In the genomic region with DNA sequence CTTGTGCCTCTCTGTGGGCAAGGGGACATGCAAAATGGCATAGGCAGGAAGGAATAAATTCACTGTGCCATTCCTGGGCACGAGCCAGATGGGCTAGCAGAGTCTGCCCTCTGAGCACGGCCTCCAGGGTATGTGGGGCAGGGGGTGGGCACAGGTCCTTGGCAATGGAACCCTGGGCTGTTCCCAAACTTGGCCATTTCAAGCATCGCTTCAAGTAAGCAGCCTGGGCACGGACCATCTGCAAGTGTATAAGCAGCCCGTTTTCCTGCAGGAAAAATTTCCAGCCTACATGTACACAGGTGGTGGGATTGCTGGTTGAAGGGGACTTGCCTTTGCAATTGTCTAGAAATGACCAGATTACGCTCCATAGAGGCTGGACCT, we compare ENCODE assay signal across 26 cellular contexts. TPM values are rescaled to one million over a fixed set of nuclear protein-coding genes. Genes with fewer than 3 reads are reported as not detected.
DNase-seq lines count a peak whose midpoint lies in the region; ATAC-seq and TF ChIP-seq lines count a peak whose summit lies in the region.
"Had no signal": no experiment of that assay in that cellular context is flagged by ENCODE, and none has a peak within 500 bp of the region (broad histone marks: within the 10 kb centered on the region; RNA-seq: fewer than 3 reads in every experiment).

No MANE protein-coding gene starts in this region.

- H3K9me3 ChIP-seq in left ventricle myocardium inferior (replicated peaks) (no peaks in the 10 kb centered on the region), vagina (no peaks in the 10 kb centered on the region)
- H3K9me3 ChIP-seq: HAP-1 had no signal

- no peaks in the 10 kb centered on the region for H3K36me3 ChIP-seq in left ventricle myocardium inferior
- no peaks in the 10 kb centered on the region for H3K36me3 ChIP-seq in vagina
- H3K36me3 ChIP-seq: brain microvascular endothelial cell, HAP-1 had no signal

- DNase-seq in left ventricle myocardium inferior (no peak), left cardiac atrium (no peak), neural crest cell (ENCODE audit: low read depth, low spot score) (no peak), vagina (ENCODE audit: extremely low spot score in 2 of 2) (no peak), UCSD-AML1 (lab: John Stamatoyannopoulos, UW; ENCODE audit: unreplicated experiment) (no peak)
- DNase-seq: activated CD4-positive, CD25-positive, alpha-beta regulatory T cell; activated CD8-positive, alpha-beta T cell treated with anti-CD3 and anti-CD28 coated beads for 36 hours; activated T-cell treated with anti-CD3 and anti-CD28 coated beads, Interleukin-2, amount 50 U/mL, for 48 hours; CD8-positive, alpha-beta memory T cell; erythroblast; immature natural killer cell; NCI-H1048; NCI-H2029 treated with DMSO at 0.1 percent for 48 hours; SIG-M5 had no signal

- H3K27me3 ChIP-seq in left ventricle myocardium inferior (ENCODE audit: low read depth) (no peaks in the 10 kb centered on the region), vagina (no peaks in the 10 kb centered on the region)
- H3K27me3 ChIP-seq: brain microvascular endothelial cell, dorsolateral prefrontal cortex had no signal

- H3K36me3 Mint-ChIP-seq in neural crest cell (ENCODE audit: low read depth), result no peaks in the 10 kb centered on the region
- H3K36me3 Mint-ChIP-seq: activated naive CD8-positive, alpha-beta T cell; CD8-positive, alpha-beta memory T cell; immature natural killer cell; memory B cell; natural killer cell treated with Interleukin-12 subunit alpha and Interleukin-12 subunit beta and Interleukin-15 and Interleukin-18, amount 100 ng/mL, for 72 hours; stimulated activated effector memory CD8-positive, alpha-beta T cell treated with anti-CD3 and anti-CD28 coated beads, Interleukin-12 subunit alpha, Interleukin-12 subunit beta, amount 100 ng/mL, for 72 hours had no signal

- peak overlapping the region; percentile 86 for H3K27ac ChIP-seq in left ventricle myocardium inferior (replicated peaks)
- H3K27ac ChIP-seq in cingulate gyrus (ENCODE audit: low read depth, low read length), result peak overlapping the region; percentile 65
- H3K27ac ChIP-seq in vagina, result peak overlapping the region; percentile 46
- H3K27ac ChIP-seq: brain microvascular endothelial cell, HL-60 had no signal

- no peak for TF ChIP-seq POLR2A in vagina (IDR thresholded peaks at IDR 0.05)

- peak overlapping the region; percentile 98 for H3K27ac Mint-ChIP-seq in neural crest cell (ENCODE audit: unreplicated experiment)
- H3K27ac Mint-ChIP-seq: activated CD8-positive, alpha-beta T cell treated with anti-CD3 and anti-CD28 coated beads for 36 hours; activated naive CD8-positive, alpha-beta T cell; immature natural killer cell; memory B cell; natural killer cell treated with Interleukin-12 subunit alpha and Interleukin-12 subunit beta and Interleukin-15 and Interleukin-18, amount 100 ng/mL, for 72 hours; stimulated activated effector memory CD8-positive, alpha-beta T cell treated with anti-CD3 and anti-CD28 coated beads, Interleukin-12 subunit alpha, Interleukin-12 subunit beta, amount 100 ng/mL, for 72 hours; T-helper 1 cell treated with Interleukin-12 subunit alpha and Interleukin-12 subunit beta and Interleukin-4 antibody, amounts not matched to agents 30 μg/mL and 1 μg/mL, for 36 hours had no signal

- peaks cover 43% of the 10 kb centered on the region for H3K4me1 Mint-ChIP-seq in neural crest cell
- H3K4me1 Mint-ChIP-seq: immature natural killer cell had no signal

- H3K4me1 ChIP-seq in left ventricle myocardium inferior (peaks cover 89% of the 10 kb centered on the region), vagina (peaks cover 79% of the 10 kb centered on the region)

- no peaks in the 10 kb centered on the region for H3K9me3 Mint-ChIP-seq in neural crest cell
- H3K9me3 Mint-ChIP-seq: activated CD8-positive, alpha-beta T cell treated with anti-CD3 and anti-CD28 coated beads for 36 hours; CD8-positive, alpha-beta memory T cell; immature natural killer cell; memory B cell; natural killer cell treated with Interleukin-12 subunit alpha and Interleukin-12 subunit beta and Interleukin-15 and Interleukin-18, amount 100 ng/mL, for 72 hours; stimulated activated effector memory CD8-positive, alpha-beta T cell treated with anti-CD3 and anti-CD28 coated beads, Interleukin-12 subunit alpha, Interleukin-12 subunit beta, amount 100 ng/mL, for 72 hours; T-helper 1 cell treated with Interleukin-12 subunit alpha and Interleukin-12 subunit beta and Interleukin-4 antibody, amounts not matched to agents 30 μg/mL and 1 μg/mL, for 36 hours had no signal

- peaks cover 2% of the 10 kb centered on the region for H3K27me3 Mint-ChIP-seq in neural crest cell (ENCODE audit: low read depth)
- H3K27me3 Mint-ChIP-seq: activated CD8-positive, alpha-beta T cell treated with anti-CD3 and anti-CD28 coated beads for 36 hours; activated naive CD8-positive, alpha-beta T cell; CD8-positive, alpha-beta memory T cell had no signal

- H3K4me3 ChIP-seq in left ventricle myocardium inferior, result no peak overlapping the region
- no peak overlapping the region for H3K4me3 ChIP-seq in vagina
- H3K4me3 ChIP-seq: dorsolateral prefrontal cortex, HAP-1 had no signal

- H3K4me3 Mint-ChIP-seq in neural crest cell, result peak overlapping the region; percentile 75
- H3K4me3 Mint-ChIP-seq: activated CD8-positive, alpha-beta T cell treated with anti-CD3 and anti-CD28 coated beads for 36 hours; activated naive CD8-positive, alpha-beta T cell; CD8-positive, alpha-beta memory T cell; immature natural killer cell; memory B cell; natural killer cell treated with Interleukin-12 subunit alpha and Interleukin-12 subunit beta and Interleukin-15 and Interleukin-18, amount 100 ng/mL, for 72 hours; stimulated activated effector memory CD8-positive, alpha-beta T cell treated with anti-CD3 and anti-CD28 coated beads, Interleukin-12 subunit alpha, Interleukin-12 subunit beta, amount 100 ng/mL, for 72 hours; T-helper 1 cell treated with Interleukin-12 subunit alpha and Interleukin-12 subunit beta and Interleukin-4 antibody, amounts not matched to agents 30 μg/mL and 1 μg/mL, for 36 hours had no signal

- intact Hi-C loops in left ventricle myocardium inferior (cut with micrococcal nuclease), result no loop called here
- intact Hi-C loops in left cardiac atrium (cut with DNase I), result no loop called here
- intact Hi-C loops in vagina (cut with DNase I), result loop anchor here (5.0 kb wide), 1 partner anchor 39 kb away; the partner anchor contains the start of gene CCDC85C

- ATAC-seq in left cardiac atrium, result no peak
- ATAC-seq in GM21526 (IDR thresholded peaks at IDR 0.05; ENCODE audit: low FRiP score, unreplicated experiment), result no peak
- no peak for ATAC-seq in HG03460 (IDR thresholded peaks at IDR 0.05; ENCODE audit: unreplicated experiment)
- ATAC-seq: activated CD8-positive, alpha-beta T cell treated with anti-CD3 and anti-CD28 coated beads for 36 hours; natural killer cell treated with Interleukin-12 subunit alpha and Interleukin-12 subunit beta and Interleukin-15 and Interleukin-18, amount 100 ng/mL, for 72 hours; stimulated activated effector memory CD8-positive, alpha-beta T cell treated with anti-CD3 and anti-CD28 coated beads, Interleukin-12 subunit alpha, Interleukin-12 subunit beta, amount 100 ng/mL, for 72 hours had no signal

- no peak for TF ChIP-seq CTCF in left ventricle myocardium inferior (IDR thresholded peaks at IDR 0.05; ENCODE audit: borderline replicate concordance)
- TF ChIP-seq CTCF in neural crest cell (conservative IDR thresholded peaks at IDR 0.05), result no peak
- TF ChIP-seq CTCF in vagina (IDR thresholded peaks at IDR 0.05), result no peak

RNA-seq across cellular contexts. Expression of gene CCDC85C, which starts 40.3 kb away (rescaled TPM):
- 41.0 TPM for total RNA-seq in left ventricle myocardium inferior
- 10 to 100 TPM; 21.4 to 24.7 TPM for total RNA-seq in left cardiac atrium
- 31.4 and 32.3 TPM in 2 replicates for total RNA-seq in neural crest cell
- 6.9 TPM for total RNA-seq in vagina
